18 cellular contexts compared by ENCODE assay signal in the genomic region with DNA sequence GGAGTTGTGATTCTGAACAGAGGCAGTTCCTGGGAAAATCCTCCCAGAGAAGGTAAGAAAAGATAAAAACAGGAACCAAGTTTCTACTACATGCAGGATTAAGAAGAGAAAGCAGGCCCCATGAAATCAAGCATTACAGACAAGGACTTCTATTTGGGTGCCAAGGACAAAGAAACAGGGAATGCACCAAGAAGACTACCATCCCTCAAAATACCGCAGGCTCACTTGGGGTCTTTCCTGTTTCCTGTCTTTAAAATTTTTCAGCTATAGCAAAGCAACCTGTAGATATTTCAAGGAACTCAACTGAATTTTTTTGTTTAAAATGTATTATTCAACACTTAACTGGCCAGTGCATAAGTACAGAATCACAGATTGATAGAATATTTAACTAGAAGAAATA.
DNase-seq lines count a peak whose midpoint lies in the region; TF ChIP-seq lines count a peak whose summit lies in the region.
"Had no signal": no experiment of that assay in that cellular context is flagged by ENCODE, and none has a peak within 500 bp of the region (broad histone marks: within the 10 kb centered on the region; RNA-seq: fewer than 3 reads in every experiment).

No MANE protein-coding gene starts in this region.

- CTCF ChIA-PET in activated naive CD4-positive, alpha-beta T cell treated with anti-CD3 and anti-CD28 coated beads for 36 hours (lab: Charles Lee), result interaction anchor here (1.0 kb wide), 1 partner anchor 10 kb away, joined by 4 read pairs; no protein-coding TSS in a partner anchor

- no peaks in the 10 kb centered on the region for H3K9me3 Mint-ChIP-seq in activated naive CD4-positive, alpha-beta T cell treated with anti-CD3 and anti-CD28 coated beads for 36 hours
- peaks cover 2% of the 10 kb centered on the region for H3K9me3 Mint-ChIP-seq in activated naive CD8-positive, alpha-beta T cell treated with anti-CD3 and anti-CD28 coated beads for 36 hours
- H3K9me3 Mint-ChIP-seq in progenitor cell of endocrine pancreas (ENCODE audit: low read depth), result no peaks in the 10 kb centered on the region
- H3K9me3 Mint-ChIP-seq: CD4-positive, CD25-positive, alpha-beta regulatory T cell had no signal

- no peaks in the 10 kb centered on the region for H3K27me3 Mint-ChIP-seq in activated naive CD4-positive, alpha-beta T cell treated with anti-CD3 and anti-CD28 coated beads for 36 hours (ENCODE audit: low read depth)
- H3K27me3 Mint-ChIP-seq in activated naive CD8-positive, alpha-beta T cell treated with anti-CD3 and anti-CD28 coated beads for 36 hours, result no peaks in the 10 kb centered on the region
- H3K27me3 Mint-ChIP-seq in progenitor cell of endocrine pancreas, result no peaks in the 10 kb centered on the region
- H3K27me3 Mint-ChIP-seq: CD4-positive, CD25-positive, alpha-beta regulatory T cell had no signal

- intact Hi-C loops in activated naive CD4-positive, alpha-beta T cell treated with anti-CD3 and anti-CD28 coated beads for 36 hours (cut with micrococcal nuclease), result no loop called here

- peak overlapping the region; percentile 47 for H3K27ac Mint-ChIP-seq in activated naive CD4-positive, alpha-beta T cell treated with anti-CD3 and anti-CD28 coated beads for 36 hours
- H3K27ac Mint-ChIP-seq in activated naive CD8-positive, alpha-beta T cell treated with anti-CD3 and anti-CD28 coated beads for 36 hours, result peak overlapping the region; percentile 82
- H3K27ac Mint-ChIP-seq in progenitor cell of endocrine pancreas, result peak overlapping the region; percentile 56

- no peak for DNase-seq in activated naive CD4-positive, alpha-beta T cell treated with anti-CD3 and anti-CD28 coated beads for 36 hours
- no peak for DNase-seq in activated naive CD4-positive, alpha-beta T cell treated with Interleukin-2 at 50 U/mL for 16 hours
- DNase-seq in activated naive CD8-positive, alpha-beta T cell treated with anti-CD3 and anti-CD28 coated beads for 36 hours, result no peak
- no peak for DNase-seq in progenitor cell of endocrine pancreas (ENCODE audit: low spot score, unreplicated experiment)
- DNase-seq in NK-92 (lab: John Stamatoyannopoulos, UW; ENCODE audit: unreplicated experiment), result no peak
- no peak for DNase-seq in NCI-H524 (lab: John Stamatoyannopoulos, UW)
- DNase-seq in amygdala (lab: John Stamatoyannopoulos, UW), result no peak
- DNase-seq: ACHN, DND-41, GDM1, GOT3, NCI-H1092, NCI-H1694 treated with DMSO at 0.1 percent for 48 hours, NCI-H345, NCI-H69, PC-3 had no signal

- TF ChIP-seq CTCF in progenitor cell of endocrine pancreas (IDR thresholded peaks at IDR 0.05; ENCODE audit: unreplicated experiment), result no peak

- H3K27ac ChIP-seq in KOPT-K1 (ENCODE audit: low read depth, low read length, poor library complexity, severe bottlenecking), result peak overlapping the region; percentile 38

- peaks cover 48% of the 10 kb centered on the region for H3K36me3 ChIP-seq in KOPT-K1 (ENCODE audit: insufficient read depth, low read length)

- H3K36me3 Mint-ChIP-seq in activated naive CD4-positive, alpha-beta T cell treated with anti-CD3 and anti-CD28 coated beads for 36 hours (ENCODE audit: low read depth), result peaks cover 3% of the 10 kb centered on the region
- peaks cover 65% of the 10 kb centered on the region for H3K36me3 Mint-ChIP-seq in activated naive CD8-positive, alpha-beta T cell treated with anti-CD3 and anti-CD28 coated beads for 36 hours
- H3K36me3 Mint-ChIP-seq in progenitor cell of endocrine pancreas (ENCODE audit: insufficient read depth), result no peaks in the 10 kb centered on the region

- H3K9me3 ChIP-seq in KOPT-K1 (ENCODE audit: insufficient read depth, low read length, poor library complexity, severe bottlenecking), result peaks cover 9% of the 10 kb centered on the region

- peaks cover 78% of the 10 kb centered on the region for H3K4me1 Mint-ChIP-seq in activated naive CD4-positive, alpha-beta T cell treated with anti-CD3 and anti-CD28 coated beads for 36 hours (ENCODE audit: low read depth)
- peaks cover 73% of the 10 kb centered on the region for H3K4me1 Mint-ChIP-seq in activated naive CD8-positive, alpha-beta T cell treated with anti-CD3 and anti-CD28 coated beads for 36 hours
- no peaks in the 10 kb centered on the region for H3K4me1 Mint-ChIP-seq in progenitor cell of endocrine pancreas (ENCODE audit: low read depth)

- H3K4me3 Mint-ChIP-seq in activated naive CD4-positive, alpha-beta T cell treated with anti-CD3 and anti-CD28 coated beads for 36 hours, result no peak overlapping the region
- H3K4me3 Mint-ChIP-seq in activated naive CD8-positive, alpha-beta T cell treated with anti-CD3 and anti-CD28 coated beads for 36 hours, result peak overlapping the region; percentile 3
- no peak overlapping the region for H3K4me3 Mint-ChIP-seq in progenitor cell of endocrine pancreas (ENCODE audit: low read depth)
